In the genomic region with DNA sequence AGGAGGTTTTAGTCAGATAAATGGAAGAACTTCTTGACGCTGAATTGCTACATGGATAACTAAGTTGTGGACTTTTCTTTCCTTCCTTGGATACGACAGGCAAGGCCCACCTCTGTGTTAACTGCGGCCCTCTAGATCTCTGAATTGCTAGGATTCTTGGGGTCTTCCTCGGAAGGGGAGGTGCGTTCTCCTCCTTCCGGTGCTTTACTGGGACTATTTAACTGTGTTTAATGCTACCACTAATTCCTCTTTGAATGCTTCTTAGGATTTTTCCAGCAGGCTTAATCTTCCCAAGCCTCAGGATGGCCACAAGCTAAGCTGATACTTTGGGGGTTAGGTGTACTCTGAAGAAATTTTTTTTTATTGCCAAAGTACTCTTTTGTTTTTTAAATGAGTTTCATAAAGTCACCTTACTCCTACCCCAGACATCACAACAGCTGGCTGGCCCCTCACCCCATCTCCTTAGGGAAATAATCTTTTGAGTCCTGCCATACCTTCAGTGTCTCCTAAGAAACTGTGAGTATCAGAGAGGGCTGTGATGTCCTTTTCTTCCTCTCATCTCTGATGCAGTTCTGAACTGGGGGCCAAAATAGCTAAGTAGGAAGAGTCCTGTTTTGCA, we compare ENCODE assay signal across 20 cellular contexts. TPM values are rescaled to one million over a fixed set of nuclear protein-coding genes. Genes with fewer than 3 reads are reported as not detected.
DNase-seq lines count a peak whose midpoint lies in the region; ATAC-seq and TF ChIP-seq lines count a peak whose summit lies in the region.
"Had no signal": no experiment of that assay in that cellular context is flagged by ENCODE, and none has a peak within 500 bp of the region (broad histone marks: within the 10 kb centered on the region; RNA-seq: fewer than 3 reads in every experiment).

No MANE protein-coding gene starts in this region.

- H3K27ac ChIP-seq in breast epithelium = peak overlapping the region; percentile 85 to 98
- peak overlapping the region; percentile 23 for H3K27ac ChIP-seq in mesodermal cell (ENCODE audit: low read depth, low read length, severe bottlenecking)
- H3K27ac ChIP-seq in tibial artery = peak overlapping the region; percentile 90 to 94
- H3K27ac ChIP-seq in effector memory CD4-positive, alpha-beta T cell (ENCODE audit: insufficient read depth, low read length, poor library complexity, severe bottlenecking) = no peak overlapping the region

- H3K4me3 ChIP-seq in breast epithelium = peak overlapping the region in 2 of 3 donors; percentile 5 to 15
- H3K4me3 ChIP-seq in mesodermal cell (ENCODE audit: extremely low read depth, insufficient read depth, low read length, poor library complexity, severe bottlenecking) = no peak overlapping the region
- H3K4me3 ChIP-seq in tibial artery = peak overlapping the region; percentile 20 to 30
- no peak overlapping the region for H3K4me3 ChIP-seq in effector memory CD4-positive, alpha-beta T cell (ENCODE audit: insufficient read depth, low read depth, low read length, poor library complexity, severe bottlenecking)
- H3K4me3 ChIP-seq: skin epidermis had no signal

- peak overlapping the region; percentile 86 for H3K27ac Mint-ChIP-seq in HFFc6
- H3K27ac Mint-ChIP-seq: immature natural killer cell; stimulated activated memory B cell treated with anti-CD40 and anti-IgM and Interleukin-4, amounts not matched to agents 10 μg/mL and 1 μg/mL and 100 μg/mL, for 72 hours had no signal

- peaks cover 24% of the 10 kb centered on the region for H3K36me3 Mint-ChIP-seq in HFFc6 (ENCODE audit: low read depth)
- H3K36me3 Mint-ChIP-seq: immature natural killer cell; stimulated activated memory B cell treated with anti-CD40 and anti-IgM and Interleukin-4, amounts not matched to agents 10 μg/mL and 1 μg/mL and 100 μg/mL, for 72 hours had no signal

- H3K9me3 ChIP-seq in breast epithelium = no peaks in the 10 kb centered on the region
- no peaks in the 10 kb centered on the region for H3K9me3 ChIP-seq in mesodermal cell (ENCODE audit: control insufficient read depth, low read length)
- H3K9me3 ChIP-seq in tibial artery = no peaks in the 10 kb centered on the region
- H3K9me3 ChIP-seq in effector memory CD4-positive, alpha-beta T cell (ENCODE audit: control insufficient read depth, low read length) = no peaks in the 10 kb centered on the region

- 36 to 61% methylated on average over 3 to 5 of the region's 6 CpGs for WGBS in mesodermal cell (ENCODE audit: insufficient coverage in 2 of 2), 2 experiments

- H3K27me3 Mint-ChIP-seq in HFFc6 (ENCODE audit: insufficient read depth) = peaks cover 7% of the 10 kb centered on the region

- ATAC-seq in GM21390 (IDR thresholded peaks at IDR 0.05; ENCODE audit: unreplicated experiment) = no peak
- ATAC-seq: stimulated activated memory B cell treated with anti-CD40 and anti-IgM and Interleukin-4, amounts not matched to agents 10 μg/mL and 1 μg/mL and 100 μg/mL, for 72 hours had no signal

- H3K36me3 ChIP-seq in breast epithelium (no peaks in the 10 kb centered on the region), mesodermal cell (ENCODE audit: control insufficient read depth, insufficient read depth, low read length) (no peaks in the 10 kb centered on the region), tibial artery (no peaks in the 10 kb centered on the region)
- no peaks in the 10 kb centered on the region for H3K36me3 ChIP-seq in effector memory CD4-positive, alpha-beta T cell (ENCODE audit: control insufficient read depth, insufficient read depth, low read length)

- H3K9me3 Mint-ChIP-seq in HFFc6 = no peaks in the 10 kb centered on the region
- H3K9me3 Mint-ChIP-seq: immature natural killer cell; stimulated activated memory B cell treated with anti-CD40 and anti-IgM and Interleukin-4, amounts not matched to agents 10 μg/mL and 1 μg/mL and 100 μg/mL, for 72 hours had no signal

- H3K27me3 ChIP-seq in breast epithelium (no peaks in the 10 kb centered on the region), tibial artery (no peaks in the 10 kb centered on the region)
- peaks cover 4% of the 10 kb centered on the region for H3K27me3 ChIP-seq in effector memory CD4-positive, alpha-beta T cell (replicated peaks; ENCODE audit: control insufficient read depth, insufficient read depth, low read length, poor library complexity, severe bottlenecking)

- DNase-seq in HFFc6 = no peak
- no peak for DNase-seq in breast epithelium (ENCODE audit: low spot score in 2 of 2)
- DNase-seq in tibial artery = no peak
- no peak for DNase-seq in effector memory CD4-positive, alpha-beta T cell
- DNase-seq in DMS 273 treated with DMSO at 0.1 percent for 48 hours (lab: John Stamatoyannopoulos, UW) = no peak
- DNase-seq in NCI-H2227 (lab: John Stamatoyannopoulos, UW; ENCODE audit: unreplicated experiment) = no peak
- DNase-seq: activated CD4-positive, alpha-beta T cell treated with anti-CD3 and anti-CD28 coated beads for 1 hour; activated naive CD4-positive, alpha-beta T cell treated with anti-CD3 and anti-CD28 coated beads, Interleukin-2, amount 50 U/mL, for 16 hours; GF-D8; immature natural killer cell; NCI-H1048; NCI-H2171; NK-92 treated with Interleukin-12 subunit alpha and Interleukin-12 subunit beta, amount 100 ng/mL, for 24 hours; occipital lobe; SHP77; T-helper 2 cell had no signal

- TF ChIP-seq CTCF in HFFc6 (IDR thresholded peaks at IDR 0.05) = no peak
- no peak for TF ChIP-seq CTCF in breast epithelium (IDR thresholded peaks at IDR 0.05)
- no peak for TF ChIP-seq CTCF in tibial artery (IDR thresholded peaks at IDR 0.05)

- H3K4me3 Mint-ChIP-seq in HFFc6 = no peak overlapping the region
- H3K4me3 Mint-ChIP-seq: immature natural killer cell; stimulated activated memory B cell treated with anti-CD40 and anti-IgM and Interleukin-4, amounts not matched to agents 10 μg/mL and 1 μg/mL and 100 μg/mL, for 72 hours had no signal

- H3K4me1 Mint-ChIP-seq in HFFc6 (ENCODE audit: low read depth) = peaks cover 100% of the 10 kb centered on the region
- H3K4me1 Mint-ChIP-seq: immature natural killer cell; stimulated activated memory B cell treated with anti-CD40 and anti-IgM and Interleukin-4, amounts not matched to agents 10 μg/mL and 1 μg/mL and 100 μg/mL, for 72 hours had no signal

- no peak for TF ChIP-seq POLR2A in breast epithelium (IDR thresholded peaks at IDR 0.05)

- intact Hi-C loops in breast epithelium (cut with DNase I; ENCODE audit: low total_unique reads) (no loop called here), tibial artery (cut with DNase I; ENCODE audit: low total_unique reads) (no loop called here)

- peaks cover 11 to 16% of the 10 kb centered on the region in 2 donors for H3K4me1 ChIP-seq in breast epithelium
- peaks cover 86% of the 10 kb centered on the region for H3K4me1 ChIP-seq in mesodermal cell (ENCODE audit: control insufficient read depth, insufficient read depth, low read length, poor library complexity, severe bottlenecking)
- peaks cover 0 to 100% (median 89%) of the 10 kb centered on the region in 4 donors for H3K4me1 ChIP-seq in tibial artery
- no peaks in the 10 kb centered on the region for H3K4me1 ChIP-seq in effector memory CD4-positive, alpha-beta T cell (ENCODE audit: control insufficient read depth, insufficient read depth, low read length, poor library complexity, severe bottlenecking)

RNA-seq across cellular contexts. Expression of a gene that starts 21.4 kb away (rescaled TPM):
- 100 to 1,000 TPM in 5 of 6 experiments, 10 to 100 TPM in 1; 99.5 to 121 (median 107) TPM for total RNA-seq in HFFc6 (2021; fragmentation: NEBNext Ultra II Directional; extraction: Animal tissue kit (Norgen Biotek cat#: 25700))
- 10 to 100 TPM; 26.1 to 55.5 (median 34.1) TPM for total RNA-seq in breast epithelium
- polyA plus RNA-seq in mesodermal cell (2013, experiment 1 of 2) = 72.5 TPM
- polyA plus RNA-seq in mesodermal cell (2013, experiment 2 of 2) = 57.5 TPM
- polyA plus RNA-seq: immature natural killer cell had no signal

Comparison
In these comparisons a context has a peak if more than half of its experiments do, and no peak if none do; other contexts are left out.
1. H3K4me3 ChIP-seq: peak in breast epithelium (2 of 3) and tibial artery (2 of 2); none in mesodermal cell (single experiment) and effector memory CD4-positive, alpha-beta T cell (single experiment).